In the genomic region with DNA sequence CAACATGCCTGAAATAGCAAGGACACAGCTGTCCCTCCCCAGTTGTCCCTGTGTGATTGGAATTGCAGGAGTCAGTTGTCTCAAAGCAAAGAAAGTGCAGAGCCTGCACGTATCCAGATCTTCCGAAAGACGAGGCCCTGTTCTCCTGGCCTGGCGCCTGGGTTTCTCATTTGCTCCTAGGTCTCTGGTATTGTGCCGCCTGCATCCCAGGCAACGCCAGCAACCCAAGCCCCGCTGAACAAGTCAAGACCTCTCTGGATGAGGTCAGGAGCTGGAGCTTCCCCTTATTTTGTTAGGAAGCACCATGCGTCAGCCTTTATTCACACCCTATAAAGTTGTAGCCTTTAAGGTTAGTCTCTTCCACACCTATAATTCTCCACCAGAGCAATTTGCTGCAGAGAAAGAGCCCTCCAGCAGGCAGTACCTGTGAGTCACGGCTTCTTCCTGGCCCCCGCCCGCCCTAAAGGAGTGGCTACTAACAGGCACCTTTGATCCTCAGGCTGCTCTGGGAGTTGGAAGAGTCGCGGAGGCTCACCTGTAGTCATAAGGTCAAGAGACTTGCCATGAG, we compare ENCODE assay signal across 9 cellular contexts.
A peak's percentile ranks its signal among the peaks of the same experiment; 100 is the strongest.
DNase-seq lines count a peak whose midpoint lies in the region; FAIRE-seq and TF ChIP-seq lines count a peak whose summit lies in the region.
"Had no signal": no experiment of that assay in that cellular context is flagged by ENCODE, and none has a peak within 500 bp of the region (broad histone marks: within the 10 kb centered on the region; RNA-seq: fewer than 3 reads in every experiment).

No MANE protein-coding gene starts in this region.

- H3K9ac ChIP-seq in H9 (ENCODE audit: extremely low read depth, insufficient read length, low read length) = no peak overlapping the region
- H3K9ac ChIP-seq in kidney (ENCODE audit: low read length in 2 of 2) = peak overlapping the region in 1 of 2 donors; percentile 85

- no peak overlapping the region for H4K8ac ChIP-seq in H9 (replicated peaks; ENCODE audit: insufficient read length, low read depth, low read length)

- H3K56ac ChIP-seq in H9 (ENCODE audit: insufficient read length, low read depth, low read length) = no peak overlapping the region

- intact Hi-C loops in kidney (cut with DNase I) = no loop called here

- H3K36me3 ChIP-seq in kidney (ENCODE audit: control insufficient read depth in 1 of 2, insufficient read depth in 2 of 2, low read length in 2 of 2) = no peaks in the 10 kb centered on the region

- H3K4me1 Mint-ChIP-seq in H9 (peaks cover 14 to 16% of the 10 kb centered on the region in 2 experiments), brain (peaks cover 24% of the 10 kb centered on the region)

- H2BK15ac ChIP-seq in H9 (ENCODE audit: low read depth, low read length) = no peak overlapping the region

- H3K9me3 ChIP-seq in H9 (ENCODE audit: control insufficient read depth, low read depth, low read length) = no peaks in the 10 kb centered on the region
- H3K9me3 ChIP-seq in kidney (ENCODE audit: control insufficient read depth in 1 of 2, low read length in 2 of 2) = no peaks in the 10 kb centered on the region

- no peak overlapping the region for H3K27ac ChIP-seq in H9 (ENCODE audit: insufficient read length, low read depth, low read length)
- H3K27ac ChIP-seq in kidney (ENCODE audit: low read depth in 2 of 2, low read length in 2 of 2) = peak overlapping the region; percentile 89 to 95
- H3K27ac ChIP-seq in skin epidermis = peak overlapping the region; percentile 73 to 98 (median 87)

- H4K20me1 ChIP-seq in H9 (ENCODE audit: control insufficient read depth, insufficient read depth, insufficient read length) = no peaks in the 10 kb centered on the region

- no peak overlapping the region for H4K91ac ChIP-seq in H9 (ENCODE audit: insufficient read length, low read depth, low read length)

- H3K9me3 Mint-ChIP-seq in H9 (no peaks in the 10 kb centered on the region; a peak in 1 of 5 replicates), brain (peaks cover 0 to 8% (median 0%) of the 10 kb centered on the region in 5 experiments)

- no peaks in the 10 kb centered on the region for H3K27me3 Mint-ChIP-seq in H9 (ENCODE audit: low read depth)
- H3K27me3 Mint-ChIP-seq in brain = peaks cover 12% of the 10 kb centered on the region

- no peak overlapping the region for H2BK5ac ChIP-seq in H9 (ENCODE audit: insufficient read length, low read length)

- DNase-seq in H9 = peak; percentile 79
- DNase-seq in kidney = peak; percentile 88
- no peak for DNase-seq in DMS114 treated with DMSO at 0.1 percent for 48 hours (lab: John Stamatoyannopoulos, UW; ENCODE audit: unreplicated experiment)
- no peak for DNase-seq in iPS-NIHi11 (ENCODE audit: low spot score)
- DNase-seq in activated CD8-positive, alpha-beta memory T cell treated with anti-CD3 and anti-CD28 coated beads, Interleukin-2, amount 50 U/mL, for 48 hours = no peak
- DNase-seq in cerebellar nuclear complex (lab: John Stamatoyannopoulos, UW) = no peak
- DNase-seq: stimulated activated CD4-positive, alpha-beta T cell treated with anti-CD3 and anti-CD28 coated beads, Interleukin-2, amount 100 ng/mL, for 48 hours had no signal

- no peak overlapping the region for H3K4me3 Mint-ChIP-seq in H9
- H3K4me3 Mint-ChIP-seq in brain = no peak overlapping the region

- H3T11ph ChIP-seq in H9 (ENCODE audit: low read length) = no peak overlapping the region

- H3K4me3 ChIP-seq in kidney (ENCODE audit: low read length in 2 of 2) = peak overlapping the region in 1 of 2 donors; percentile 36
- no peak overlapping the region for H3K4me3 ChIP-seq in skin epidermis

- H3K27me3 ChIP-seq in H9 (ENCODE audit: insufficient read depth, low read length) = no peaks in the 10 kb centered on the region

- H3K36me3 Mint-ChIP-seq in H9 (ENCODE audit: insufficient read depth in 1 of 3, low read depth in 3 of 3) = no peaks in the 10 kb centered on the region
- H3K36me3 Mint-ChIP-seq in brain = no peaks in the 10 kb centered on the region

- H4K5ac ChIP-seq in H9 (ENCODE audit: insufficient read length, low read depth, low read length) = no peak overlapping the region

- no peak overlapping the region for H3K18ac ChIP-seq in H9 (ENCODE audit: insufficient read length, low read depth, low read length)

- no peak for FAIRE-seq in kidney (lab: Jason Lieb, UNC)

- no peak overlapping the region for H3K14ac ChIP-seq in H9 (ENCODE audit: insufficient read depth, low read length)

- H3K79me1 ChIP-seq in H9 (ENCODE audit: insufficient read depth, low read depth, low read length, poor library complexity, severe bottlenecking) = no peaks in the 10 kb centered on the region

- H3K4me1 ChIP-seq in H9 (ENCODE audit: insufficient read depth, low read length) (no peaks in the 10 kb centered on the region), kidney (ENCODE audit: control insufficient read depth in 1 of 2, insufficient read depth in 1 of 2, low read depth in 1 of 2, low read length in 2 of 2) (peaks cover 20 to 22% of the 10 kb centered on the region in 2 donors)

- H2AFZ ChIP-seq in H9 (ENCODE audit: low read length) = no peak overlapping the region

- WGBS in H9 (ENCODE audit: extremely low coverage, insufficient read length, low lambda C conversion rate) = no CpG with 5 or more reads among the region's 13 CpGs

- no peak overlapping the region for H3K4me2 ChIP-seq in H9 (ENCODE audit: insufficient read depth, insufficient read length, low read length)

- H2BK12ac ChIP-seq in H9 (ENCODE audit: insufficient read length, low read depth, low read length) = no peak overlapping the region

- no peak overlapping the region for H3K4ac ChIP-seq in H9 (ENCODE audit: low read depth, low read length)

- H3K79me2 ChIP-seq in H9 (ENCODE audit: insufficient read depth, low read length) = no peaks in the 10 kb centered on the region

- no peak overlapping the region for H2BK120ac ChIP-seq in H9 (ENCODE audit: low read depth, low read length, poor library complexity, severe bottlenecking)

- H2BK20ac ChIP-seq in H9 (ENCODE audit: low read depth, low read length, poor library complexity, severe bottlenecking) = no peak overlapping the region

- TF ChIP-seq CTCF in H9 (conservative IDR thresholded peaks at IDR 0.05) (no peak), brain (conservative IDR thresholded peaks at IDR 0.05) (no peak), kidney (IDR thresholded peaks at IDR 0.05; ENCODE audit: borderline replicate concordance, extremely low read depth, insufficient read depth) (no peak)

- H3K27ac Mint-ChIP-seq in H9 (peak overlapping the region in 1 of 3 experiments; percentile 66; a peak in 1 of 7 replicates), brain (peak overlapping the region in 4 of 5 experiments; percentile 45 to 93 (median 75))

- no peaks in the 10 kb centered on the region for H3K23me2 ChIP-seq in H9 (ENCODE audit: insufficient read length, low read depth, low read length, poor library complexity, severe bottlenecking)

- no peak overlapping the region for H2AK5ac ChIP-seq in H9 (ENCODE audit: insufficient read length, low read length)

- no peak overlapping the region for H3K23ac ChIP-seq in H9 (ENCODE audit: insufficient read length, low read depth, low read length)

Comparison
In these comparisons a context has a peak if more than half of its experiments do, and no peak if none do; other contexts are left out.
1. DNase-seq: peak in H9 (single experiment) and kidney (single experiment); none in DMS114 treated with DMSO at 0.1 percent for 48 hours (single experiment), iPS-NIHi11 (single experiment), activated CD8-positive, alpha-beta memory T cell treated with anti-CD3 and anti-CD28 coated beads, Interleukin-2, amount 50 U/mL, for 48 hours (single experiment) and cerebellar nuclear complex (0 of 2).